7 cellular contexts compared by ENCODE assay signal in genomic region chr1:1020415-1021009, GRCh38. TPM values are rescaled to one million over a fixed set of nuclear protein-coding genes. Genes with fewer than 3 reads are reported as not detected.
DNase-seq lines count a peak whose midpoint lies in the region; ATAC-seq and TF ChIP-seq lines count a peak whose summit lies in the region.

No MANE protein-coding gene starts in this region.

- no peak overlapping the region for H2AFZ ChIP-seq in SK-N-SH (ENCODE audit: low read depth)

- H3K9me2 ChIP-seq in SK-N-SH: no peaks in the 10 kb centered on the region

- no peaks in the 10 kb centered on the region for H3K79me2 ChIP-seq in SK-N-SH (ENCODE audit: insufficient read depth)

- H3K9me3 ChIP-seq in SK-N-SH (no peaks in the 10 kb centered on the region), gastroesophageal sphincter (no peaks in the 10 kb centered on the region)

- peaks cover 0 to 10% of the 10 kb centered on the region in 2 experiments; a peak in 1 of 4 replicates for H3K4me1 ChIP-seq in SK-N-SH (ENCODE audit: control insufficient read depth in 1 of 2, insufficient read depth in 2 of 2, low read depth in 1 of 2, low read length in 1 of 2)
- H3K4me1 ChIP-seq in gastroesophageal sphincter: peaks cover 0 to 51% (median 18%) of the 10 kb centered on the region in 3 donors

- ATAC-seq in GM18511 (IDR thresholded peaks at IDR 0.05; ENCODE audit: unreplicated experiment) (peak; percentile 24), gastroesophageal sphincter (no peak)

- H3K27ac Mint-ChIP-seq in HFFc6: peak overlapping the region; percentile 66; the same call in 1 of the 2 replicates

- no peaks in the 10 kb centered on the region for H4K20me1 ChIP-seq in SK-N-SH (ENCODE audit: insufficient read depth)

- H3K9ac ChIP-seq in SK-N-SH: no peak overlapping the region; the same call in 1 of the 2 replicates

- TF ChIP-seq EP300 in SK-N-SH (IDR thresholded peaks at IDR 0.05; ENCODE audit: borderline replicate concordance in 1 of 2, low read depth in 1 of 2, low read length in 1 of 2) (no peak), gastroesophageal sphincter (IDR thresholded peaks at IDR 0.05) (no peak)

- H3K4me3 ChIP-seq in SK-N-SH (ENCODE audit: low read depth in 2 of 2, low read length in 1 of 2) (peak overlapping the region; percentile 56 to 73), gastroesophageal sphincter (peak overlapping the region; percentile 54 to 89), skeletal muscle cell (ENCODE audit: low read depth, low read length) (peak overlapping the region; percentile 60)

- TF ChIP-seq CTCF in HFFc6 (IDR thresholded peaks at IDR 0.05) (no peak), SK-N-SH (IDR thresholded peaks at IDR 0.05) (no peak), gastroesophageal sphincter (IDR thresholded peaks at IDR 0.05) (no peak)

- peaks cover 23% of the 10 kb centered on the region for H3K4me1 Mint-ChIP-seq in HFFc6 (ENCODE audit: low read depth)

- H3K36me3 Mint-ChIP-seq in HFFc6 (ENCODE audit: low read depth): peaks cover 9% of the 10 kb centered on the region

- no peaks in the 10 kb centered on the region for H3K9me3 Mint-ChIP-seq in HFFc6

- no peaks in the 10 kb centered on the region for H3F3A ChIP-seq in SK-N-SH (replicated peaks; ENCODE audit: insufficient read depth)

- TF ChIP-seq RAD21 in SK-N-SH (IDR thresholded peaks at IDR 0.05; ENCODE audit: low read length): no peak

- POLR2A ChIA-PET in SK-N-SH (lab: Yijun Ruan, JAX): no interaction called here

- H3K27me3 Mint-ChIP-seq in HFFc6 (ENCODE audit: insufficient read depth): peaks cover 2% of the 10 kb centered on the region

- CTCF ChIA-PET in SK-N-SH (lab: Yijun Ruan, JAX): interaction anchor here (1.0 to 6.0 kb wide), 6 partner anchors 12 to 255 kb away, joined by 3 to 52 read pairs (median 5); partner anchors contain the start of gene PERM1

- no peak for TF ChIP-seq POLR2A in gastroesophageal sphincter (IDR thresholded peaks at IDR 0.05)

- no peak for DNase-seq in HFFc6
- peak; percentile 71 for DNase-seq in SK-N-SH
- no peak for DNase-seq in skeletal muscle cell (ENCODE audit: low read depth)
- DNase-seq in central memory CD4-positive, alpha-beta T cell: no peak
- DNase-seq in effector CD4-positive, alpha-beta T cell: no peak

- WGBS in SK-N-SH (ENCODE audit: low lambda C conversion rate): 5% methylated on average over 11 of the region's 59 CpGs
- no CpG with 5 or more reads among the region's 59 CpGs for WGBS in gastroesophageal sphincter (ENCODE audit: low coverage in 1 of 2), 2 donors

- H3K36me3 ChIP-seq in SK-N-SH (replicated peaks in 1 of 2; ENCODE audit: control insufficient read depth in 1 of 2, insufficient read depth in 2 of 2, low read length in 1 of 2): peaks cover 0 to 4% of the 10 kb centered on the region in 2 experiments
- peaks cover 0 to 6% of the 10 kb centered on the region in 2 donors for H3K36me3 ChIP-seq in gastroesophageal sphincter

- H3K4me3 Mint-ChIP-seq in HFFc6: peak overlapping the region; percentile 82

- peak overlapping the region in 1 of 2 experiments; percentile 28; a peak in 1 of 4 replicates for H3K27ac ChIP-seq in SK-N-SH (ENCODE audit: low read depth in 2 of 2, low read length in 1 of 2)
- peak overlapping the region in 3 of 4 donors; percentile 96 to 97 (median 97) for H3K27ac ChIP-seq in gastroesophageal sphincter

- H3K27me3 ChIP-seq in SK-N-SH (ENCODE audit: insufficient read depth): no peaks in the 10 kb centered on the region
- H3K27me3 ChIP-seq in gastroesophageal sphincter: no peaks in the 10 kb centered on the region

- H3K4me2 ChIP-seq in SK-N-SH: peak overlapping the region; percentile 82; the same call in 1 of the 2 replicates

TF ChIP-seq in SK-N-SH, 30 proteins besides CTCF, POLR2A, EP300 and RAD21 (continues in another document):
- TF ChIP-seq REST (IDR thresholded peaks at IDR 0.05; ENCODE audit: low read depth, low read length) (no peak), TCF12 (IDR thresholded peaks at IDR 0.05) (no peak), USF1 (IDR thresholded peaks at IDR 0.05; ENCODE audit: borderline replicate concordance, low read depth) (no peak), CHD2 (IDR thresholded peaks at IDR 0.05; ENCODE audit: low read length, partially characterized antibody) (no peak), USF2 (IDR thresholded peaks at IDR 0.05; ENCODE audit: borderline replicate concordance, low read depth, low read length) (no peak), FOSL2 (IDR thresholded peaks at IDR 0.05; ENCODE audit: borderline replicate concordance, low read depth) (no peak), MXI1 (IDR thresholded peaks at IDR 0.05; ENCODE audit: low read depth, low read length) (no peak), GATA2 (CRISPR knock-in tag; IDR thresholded peaks at IDR 0.05) (no peak), FOXJ3 (CRISPR knock-in tag; IDR thresholded peaks at IDR 0.05) (no peak), FOXM1 (IDR thresholded peaks at IDR 0.05; ENCODE audit: low read depth) (no peak), TEAD4 (IDR thresholded peaks at IDR 0.05; ENCODE audit: borderline replicate concordance, insufficient read depth) (no peak), RXRA (IDR thresholded peaks at IDR 0.05; ENCODE audit: borderline replicate concordance, low read depth) (no peak), JUND (IDR thresholded peaks at IDR 0.05) (no peak)

RNA-seq across cellular contexts. Expression of gene AGRN, which starts 0.6 kb away (rescaled TPM):
- 100 to 1,000 TPM; 131 to 164 (median 140) TPM for total RNA-seq in HFFc6 (2021; fragmentation: NEBNext Ultra II Directional; extraction: Animal tissue kit (Norgen Biotek cat#: 25700))
- 24.0 and 31.6 TPM in 2 replicates for polyA plus RNA-seq in SK-N-SH (2012; rRNA removed)
- 12.6 and 21.4 TPM in 2 replicates for polyA plus RNA-seq in SK-N-SH (2012; cell fraction: cytosol; rRNA removed)
- polyA plus RNA-seq in SK-N-SH (2012; cell fraction: nucleus; rRNA removed): 141 and 187 TPM in 2 replicates
- total RNA-seq in gastroesophageal sphincter: 10 to 100 TPM; 18.0 to 33.6 (median 23.5) TPM

RNA-seq across cellular contexts. Expression of gene ISG15, which starts 7.2 kb away (rescaled TPM):
- total RNA-seq in HFFc6 (2021; fragmentation: NEBNext Ultra II Directional; extraction: Animal tissue kit (Norgen Biotek cat#: 25700)): 10 to 100 TPM; 38.4 to 89.1 (median 42.1) TPM
- 22.9 and 28.6 TPM in 2 replicates for polyA plus RNA-seq in SK-N-SH (2012; rRNA removed)
- polyA plus RNA-seq in SK-N-SH (2012; cell fraction: cytosol; rRNA removed): 14.3 and 16.1 TPM in 2 replicates
- 15.0 and 31.2 TPM in 2 replicates for polyA plus RNA-seq in SK-N-SH (2012; cell fraction: nucleus; rRNA removed)
- 10 to 100 TPM; 26.9 to 56.2 (median 45.9) TPM for total RNA-seq in gastroesophageal sphincter

RNA-seq across cellular contexts. Expression of gene HES4, which starts 20.6 kb away (rescaled TPM):
- total RNA-seq in HFFc6 (2021; fragmentation: NEBNext Ultra II Directional; extraction: Animal tissue kit (Norgen Biotek cat#: 25700)): 10 to 100 TPM; 14.1 to 17.4 (median 15.6) TPM
- polyA plus RNA-seq in SK-N-SH (2012; rRNA removed): 4.2 and 4.7 TPM in 2 replicates
- polyA plus RNA-seq in SK-N-SH (2012; cell fraction: cytosol; rRNA removed): 0.26 and 0.32 TPM in 2 replicates
- polyA plus RNA-seq in SK-N-SH (2012; cell fraction: nucleus; rRNA removed): 43.9 and 52.7 TPM in 2 replicates
- 10 to 100 TPM; 33.6 to 77.6 (median 48.4) TPM for total RNA-seq in gastroesophageal sphincter

RNA-seq across cellular contexts. Expression of gene PERM1, which starts 38.6 kb away (rescaled TPM):
- under 1 TPM in 2 of 6 experiments, not detected in 4; 0.17 to 0.18 TPM for total RNA-seq in HFFc6 (2021; fragmentation: NEBNext Ultra II Directional; extraction: Animal tissue kit (Norgen Biotek cat#: 25700))
- 0.18 and 0.25 TPM in 2 replicates for polyA plus RNA-seq in SK-N-SH (2012; rRNA removed)
- polyA plus RNA-seq in SK-N-SH (2012; cell fraction: cytosol; rRNA removed): 0.13 and 0.18 TPM in 2 replicates
- 0.73 and 1.4 TPM in 2 replicates for polyA plus RNA-seq in SK-N-SH (2012; cell fraction: nucleus; rRNA removed)
- total RNA-seq in gastroesophageal sphincter: 1 to 10 TPM in 2 of 4 donors, under 1 TPM in 1, not detected in 1; 0.39 to 1.9 (median 1.4) TPM

RNA-seq across cellular contexts. Expression of gene RNF223, which starts 53.6 kb away (rescaled TPM):
- not detected for total RNA-seq in HFFc6 (2021; fragmentation: NEBNext Ultra II Directional; extraction: Animal tissue kit (Norgen Biotek cat#: 25700))
- polyA plus RNA-seq in SK-N-SH (2012; rRNA removed): not detected in 2 replicates
- polyA plus RNA-seq in SK-N-SH (2012; cell fraction: cytosol; rRNA removed): not detected in 2 replicates
- 0.04 TPM in 1 of 2 replicates, not detected in the other for polyA plus RNA-seq in SK-N-SH (2012; cell fraction: nucleus; rRNA removed)
- 1 to 10 TPM in 1 of 4 donors, not detected in 3; 1.1 TPM for total RNA-seq in gastroesophageal sphincter
